1 cellular context compared by ENCODE assay signal in the genomic region with DNA sequence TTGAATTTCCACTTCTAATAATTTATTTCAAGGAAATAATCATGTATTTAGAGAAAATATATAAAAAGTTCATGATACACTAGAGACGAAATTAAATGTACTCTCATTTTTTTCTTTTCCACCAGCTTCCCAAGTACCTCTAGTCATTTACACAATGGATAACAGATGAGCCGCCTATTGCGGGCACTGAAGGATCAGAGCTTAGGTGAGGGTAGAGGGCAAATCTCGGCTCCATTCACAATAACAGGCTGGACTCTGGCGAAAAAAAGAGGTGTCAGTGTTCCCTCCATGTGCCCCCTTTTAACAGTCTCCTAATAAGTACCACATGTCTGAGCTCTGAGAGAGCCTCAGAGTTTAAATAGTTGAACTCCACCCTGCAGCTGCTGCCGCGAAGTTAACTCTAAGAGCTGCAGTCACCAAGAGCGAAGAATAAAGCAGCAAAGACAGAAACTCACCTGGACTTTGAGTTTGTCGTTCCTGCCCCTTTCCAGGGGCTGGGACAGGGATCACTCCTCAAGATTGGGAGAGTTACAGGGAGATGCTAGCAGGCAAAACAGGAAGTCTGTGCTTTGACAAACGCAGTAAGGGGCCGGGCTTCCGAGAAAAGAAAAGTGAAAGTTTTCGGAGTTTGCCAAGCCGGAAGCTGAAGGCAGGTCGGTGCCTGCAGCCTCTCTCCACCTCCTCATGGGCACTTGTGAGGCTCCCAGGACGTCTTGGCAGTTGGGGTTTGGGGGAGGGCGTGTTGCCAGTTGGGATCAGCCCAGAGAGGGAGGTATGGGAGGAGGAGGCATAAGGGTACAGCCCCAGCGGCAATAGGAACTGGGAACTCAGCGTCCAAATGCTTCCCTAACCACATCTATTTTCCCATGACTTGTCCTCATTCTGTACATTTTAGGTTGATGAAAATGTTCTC.
TF ChIP-seq lines count a peak whose summit lies in the region.

Gene SP110 (minus strand): TSS at position 566 of the 913 bp plus-strand sequence. CDS start 3,057 bp downstream, outside the sequence.

TF ChIP-seq in HepG2, 621 proteins besides CTCF, POLR2A, EP300 and RAD21 (continued from another document and continues in another):
- no peak for TF ChIP-seq E2F2 (CRISPR knock-in tag; IDR thresholded peaks at IDR 0.05; ENCODE audit: borderline replicate concordance)
- no peak for TF ChIP-seq AHDC1 (CRISPR knock-in tag; IDR thresholded peaks at IDR 0.05; ENCODE audit: borderline replicate concordance)
- no peak for TF ChIP-seq SOX13 (IDR thresholded peaks at IDR 0.05)
- peak in 1 of 2 experiments; percentile 13; a peak in 1 of 4 replicates for TF ChIP-seq SOX13 (CRISPR knock-in tag; conservative IDR thresholded peaks at IDR 0.05 in 1 of 2, IDR thresholded peaks at IDR 0.05 in 1 of 2)
- TF ChIP-seq SIN3A (IDR thresholded peaks at IDR 0.05; ENCODE audit: borderline replicate concordance, low read depth, low read length), result peak; percentile 48; the same call in 1 of the 2 replicates
- no peak for TF ChIP-seq ZNF776 (CRISPR knock-in tag; IDR thresholded peaks at IDR 0.05)
- TF ChIP-seq ISL2 (CRISPR knock-in tag; IDR thresholded peaks at IDR 0.05), result no peak
- TF ChIP-seq ARID2 (CRISPR knock-in tag; IDR thresholded peaks at IDR 0.05; ENCODE audit: borderline replicate concordance), result 0 out of 2 replicates have a peak, but pooled peaks have one; percentile 51
- TF ChIP-seq SATB2 (CRISPR knock-in tag; IDR thresholded peaks at IDR 0.05), result no peak
- no peak for TF ChIP-seq NR2F6 (IDR thresholded peaks at IDR 0.05)
- TF ChIP-seq NR2F6 (CRISPR knock-in tag; IDR thresholded peaks at IDR 0.05), result no peak
- no peak for TF ChIP-seq SIX4 (CRISPR knock-in tag; IDR thresholded peaks at IDR 0.05)
- TF ChIP-seq ZNF713 (CRISPR knock-in tag; IDR thresholded peaks at IDR 0.05), result no peak
- peak; percentile 79; the same call in 1 of the 2 replicates for TF ChIP-seq BORCS8-MEF2B (CRISPR knock-in tag; IDR thresholded peaks at IDR 0.05)
- no peak for TF ChIP-seq HMG20B (CRISPR knock-in tag; conservative IDR thresholded peaks at IDR 0.05)
- TF ChIP-seq, protein P1, sequence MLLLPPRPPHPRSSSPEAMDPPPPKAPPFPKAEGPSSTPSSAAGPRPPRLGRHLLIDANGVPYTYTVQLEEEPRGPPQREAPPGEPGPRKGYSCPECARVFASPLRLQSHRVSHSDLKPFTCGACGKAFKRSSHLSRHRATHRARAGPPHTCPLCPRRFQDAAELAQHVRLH (CRISPR knock-in tag; IDR thresholded peaks at IDR 0.05; ENCODE audit: borderline replicate concordance, low read depth), result no peak; the same call in 1 of the 2 replicates
- TF ChIP-seq NR1H2 (CRISPR knock-in tag; IDR thresholded peaks at IDR 0.05; ENCODE audit: borderline replicate concordance, low read depth), result no peak
- TF ChIP-seq, protein P2, sequence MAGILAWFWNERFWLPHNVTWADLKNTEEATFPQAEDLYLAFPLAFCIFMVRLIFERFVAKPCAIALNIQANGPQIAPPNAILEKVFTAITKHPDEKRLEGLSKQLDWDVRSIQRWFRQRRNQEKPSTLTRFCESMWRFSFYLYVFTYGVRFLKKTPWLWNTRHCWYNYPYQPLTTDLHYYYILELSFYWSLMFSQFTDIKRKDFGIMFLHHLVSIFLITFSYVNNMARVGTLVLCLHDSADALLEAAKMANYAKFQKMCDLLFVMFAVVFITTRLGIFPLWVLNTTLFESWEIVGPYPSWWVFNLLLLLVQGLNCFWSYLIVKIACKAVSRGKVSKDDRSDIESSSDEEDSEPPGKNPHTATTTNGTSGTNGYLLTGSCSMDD (CRISPR knock-in tag; IDR thresholded peaks at IDR 0.05), result no peak
- TF ChIP-seq ZNF780A (CRISPR knock-in tag; IDR thresholded peaks at IDR 0.05), result no peak
- no peak for TF ChIP-seq IKZF5 (CRISPR knock-in tag; IDR thresholded peaks at IDR 0.05)
- TF ChIP-seq SNAPC2 (CRISPR knock-in tag; IDR thresholded peaks at IDR 0.05), result no peak
- no peak for TF ChIP-seq ZNF33A (CRISPR knock-in tag; IDR thresholded peaks at IDR 0.05; ENCODE audit: borderline replicate concordance)
- no peak for TF ChIP-seq ZSCAN25 (CRISPR knock-in tag; IDR thresholded peaks at IDR 0.05)
- TF ChIP-seq ZNF354B (CRISPR knock-in tag; IDR thresholded peaks at IDR 0.05), result no peak
- TF ChIP-seq, protein P3, sequence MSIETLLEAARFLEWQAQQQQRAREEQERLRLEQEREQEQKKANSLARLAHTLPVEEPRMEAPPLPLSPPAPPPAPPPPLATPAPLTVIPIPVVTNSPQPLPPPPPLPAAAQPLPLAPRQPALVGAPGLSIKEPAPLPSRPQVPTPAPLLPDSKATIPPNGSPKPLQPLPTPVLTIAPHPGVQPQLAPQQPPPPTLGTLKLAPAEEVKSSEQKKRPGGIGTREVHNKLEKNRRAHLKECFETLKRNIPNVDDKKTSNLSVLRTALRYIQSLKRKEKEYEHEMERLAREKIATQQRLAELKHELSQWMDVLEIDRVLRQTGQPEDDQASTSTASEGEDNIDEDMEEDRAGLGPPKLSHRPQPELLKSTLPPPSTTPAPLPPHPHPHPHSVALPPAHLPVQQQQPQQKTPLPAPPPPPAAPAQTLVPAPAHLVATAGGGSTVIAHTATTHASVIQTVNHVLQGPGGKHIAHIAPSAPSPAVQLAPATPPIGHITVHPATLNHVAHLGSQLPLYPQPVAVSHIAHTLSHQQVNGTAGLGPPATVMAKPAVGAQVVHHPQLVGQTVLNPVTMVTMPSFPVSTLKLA (IDR thresholded peaks at IDR 0.05), result no peak
- TF ChIP-seq, protein P4, sequence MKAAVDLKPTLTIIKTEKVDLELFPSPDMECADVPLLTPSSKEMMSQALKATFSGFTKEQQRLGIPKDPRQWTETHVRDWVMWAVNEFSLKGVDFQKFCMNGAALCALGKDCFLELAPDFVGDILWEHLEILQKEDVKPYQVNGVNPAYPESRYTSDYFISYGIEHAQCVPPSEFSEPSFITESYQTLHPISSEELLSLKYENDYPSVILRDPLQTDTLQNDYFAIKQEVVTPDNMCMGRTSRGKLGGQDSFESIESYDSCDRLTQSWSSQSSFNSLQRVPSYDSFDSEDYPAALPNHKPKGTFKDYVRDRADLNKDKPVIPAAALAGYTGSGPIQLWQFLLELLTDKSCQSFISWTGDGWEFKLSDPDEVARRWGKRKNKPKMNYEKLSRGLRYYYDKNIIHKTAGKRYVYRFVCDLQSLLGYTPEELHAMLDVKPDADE (CRISPR knock-in tag; IDR thresholded peaks at IDR 0.05), result no peak
- no peak for TF ChIP-seq ZNF24 (IDR thresholded peaks at IDR 0.05)
- TF ChIP-seq ZSCAN30 (CRISPR knock-in tag; IDR thresholded peaks at IDR 0.05), result no peak
- no peak for TF ChIP-seq ZNF749 (CRISPR knock-in tag; IDR thresholded peaks at IDR 0.05; ENCODE audit: borderline replicate concordance)
- TF ChIP-seq ZNF30 (CRISPR knock-in tag; IDR thresholded peaks at IDR 0.05), result no peak
- no peak for TF ChIP-seq ZNF264 (CRISPR knock-in tag; IDR thresholded peaks at IDR 0.05)
- TF ChIP-seq ZNF878 (CRISPR knock-in tag; IDR thresholded peaks at IDR 0.05), result no peak
- no peak for TF ChIP-seq ARNTL (CRISPR knock-in tag; IDR thresholded peaks at IDR 0.05)
- TF ChIP-seq, protein P5, sequence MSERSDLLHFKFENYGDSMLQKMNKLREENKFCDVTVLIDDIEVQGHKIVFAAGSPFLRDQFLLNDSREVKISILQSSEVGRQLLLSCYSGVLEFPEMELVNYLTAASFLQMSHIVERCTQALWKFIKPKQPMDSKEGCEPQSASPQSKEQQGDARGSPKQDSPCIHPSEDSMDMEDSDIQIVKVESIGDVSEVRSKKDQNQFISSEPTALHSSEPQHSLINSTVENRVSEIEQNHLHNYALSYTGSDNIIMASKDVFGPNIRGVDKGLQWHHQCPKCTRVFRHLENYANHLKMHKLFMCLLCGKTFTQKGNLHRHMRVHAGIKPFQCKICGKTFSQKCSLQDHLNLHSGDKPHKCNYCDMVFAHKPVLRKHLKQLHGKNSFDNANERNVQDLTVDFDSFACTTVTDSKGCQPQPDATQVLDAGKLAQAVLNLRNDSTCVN (CRISPR knock-in tag; IDR thresholded peaks at IDR 0.05; ENCODE audit: borderline replicate concordance), result no peak
- 0 out of 2 replicates have a peak, but pooled peaks have one; percentile 56 for TF ChIP-seq ZNF230 (CRISPR knock-in tag; IDR thresholded peaks at IDR 0.05)
- no peak for TF ChIP-seq PHF5A (CRISPR knock-in tag; IDR thresholded peaks at IDR 0.05; ENCODE audit: low read depth, unreplicated experiment)
- no peak for TF ChIP-seq ZNF547 (CRISPR knock-in tag; IDR thresholded peaks at IDR 0.05)
- no peak for TF ChIP-seq YEATS2 (CRISPR knock-in tag; IDR thresholded peaks at IDR 0.05; ENCODE audit: borderline replicate concordance)
- TF ChIP-seq SNRNP70 (IDR thresholded peaks at IDR 0.05; ENCODE audit: low read depth, low read length), result no peak
- no peak for TF ChIP-seq SMAD1 (CRISPR knock-in tag; IDR thresholded peaks at IDR 0.05; ENCODE audit: borderline replicate concordance, low read depth)
- TF ChIP-seq ZNF816 (CRISPR knock-in tag; IDR thresholded peaks at IDR 0.05; ENCODE audit: borderline replicate concordance), result no peak
- no peak for TF ChIP-seq WIZ (CRISPR knock-in tag; IDR thresholded peaks at IDR 0.05)
- TF ChIP-seq CREBL2 (CRISPR knock-in tag; IDR thresholded peaks at IDR 0.05; ENCODE audit: borderline replicate concordance), result no peak
- TF ChIP-seq KMT2A (CRISPR knock-in tag; IDR thresholded peaks at IDR 0.05), result peak; percentile 86
- 0 out of 2 replicates have a peak, but pooled peaks have one; percentile 41 for TF ChIP-seq ZSCAN29 (CRISPR knock-in tag; conservative IDR thresholded peaks at IDR 0.05)
- TF ChIP-seq ZNF496 (CRISPR knock-in tag; IDR thresholded peaks at IDR 0.05; ENCODE audit: insufficient replicate concordance), result no peak
- no peak for TF ChIP-seq AHR (CRISPR knock-in tag; IDR thresholded peaks at IDR 0.05)
- TF ChIP-seq, protein P6, sequence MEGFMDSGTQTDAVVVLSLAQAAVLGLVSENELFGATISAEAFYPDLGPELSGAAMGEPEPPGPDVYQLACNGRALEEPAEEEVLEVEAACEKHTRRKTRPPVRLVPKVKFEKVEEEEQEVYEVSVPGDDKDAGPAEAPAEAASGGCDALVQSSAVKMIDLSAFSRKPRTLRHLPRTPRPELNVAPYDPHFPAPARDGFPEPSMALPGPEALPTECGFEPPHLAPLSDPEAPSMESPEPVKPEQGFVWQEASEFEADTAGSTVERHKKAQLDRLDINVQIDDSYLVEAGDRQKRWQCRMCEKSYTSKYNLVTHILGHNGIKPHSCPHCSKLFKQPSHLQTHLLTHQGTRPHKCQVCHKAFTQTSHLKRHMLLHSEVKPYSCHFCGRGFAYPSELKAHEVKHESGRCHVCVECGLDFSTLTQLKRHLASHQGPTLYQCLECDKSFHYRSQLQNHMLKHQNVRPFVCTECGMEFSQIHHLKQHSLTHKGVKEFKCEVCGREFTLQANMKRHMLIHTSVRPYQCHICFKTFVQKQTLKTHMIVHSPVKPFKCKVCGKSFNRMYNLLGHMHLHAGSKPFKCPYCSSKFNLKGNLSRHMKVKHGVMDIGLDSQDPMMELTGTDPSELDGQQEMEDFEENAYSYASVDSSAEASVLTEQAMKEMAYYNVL (CRISPR knock-in tag; IDR thresholded peaks at IDR 0.05; ENCODE audit: borderline replicate concordance), result no peak
- no peak for TF ChIP-seq ZKSCAN1 (IDR thresholded peaks at IDR 0.05; ENCODE audit: low read length)
